Comparison of ENCODE assay signal across 18 cellular contexts in the genomic region with DNA sequence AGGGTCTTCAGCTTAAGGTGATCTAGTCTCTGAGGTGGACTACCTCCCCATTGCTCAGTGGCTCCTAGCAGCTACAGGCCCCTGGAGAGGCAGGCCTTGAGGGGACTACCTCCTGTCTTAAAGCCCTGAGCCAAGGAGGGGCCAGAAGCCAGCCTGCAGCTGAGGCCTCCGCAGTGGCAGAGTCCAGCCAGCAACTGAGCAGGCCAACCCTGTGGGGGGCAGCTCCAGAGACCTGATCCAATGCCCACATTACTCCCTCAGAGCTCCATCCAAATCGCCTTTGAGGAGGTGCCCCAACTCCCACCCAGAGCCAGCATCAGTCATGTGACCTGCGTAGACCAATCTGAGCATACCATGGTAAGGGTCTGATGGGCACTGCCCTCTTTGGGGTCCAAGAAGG. TPM values are rescaled to one million over a fixed set of nuclear protein-coding genes. Genes with fewer than 3 reads are reported as not detected.
DNase-seq lines count a peak whose midpoint lies in the region; ATAC-seq and TF ChIP-seq lines count a peak whose summit lies in the region.
"Had no signal": no experiment of that assay in that cellular context is flagged by ENCODE, and none has a peak within 500 bp of the region (broad histone marks: within the 10 kb centered on the region; RNA-seq: fewer than 3 reads in every experiment).

No MANE protein-coding gene starts in this region.

- no peak overlapping the region for H2BK5ac ChIP-seq in neuronal stem cell (ENCODE audit: low read length)

- no peak overlapping the region for H2BK12ac ChIP-seq in neuronal stem cell (ENCODE audit: low read length)

- H3K4me1 ChIP-seq in OCI-LY7 (ENCODE audit: insufficient read depth, low read length, poor library complexity, severe bottlenecking) (peaks cover 18% of the 10 kb centered on the region), neuronal stem cell (ENCODE audit: control insufficient read depth in 2 of 2, insufficient read depth in 1 of 2, low read depth in 1 of 2, low read length in 2 of 2) (peaks cover 12 to 18% of the 10 kb centered on the region in 2 donors)

- H3K36me3 Mint-ChIP-seq in activated CD8-positive, alpha-beta memory T cell treated with anti-CD3 and anti-CD28 coated beads, Interleukin-2, amount 10 ng/mL, durations not matched to agents 7 days and 5 days, result peaks cover 30% of the 10 kb centered on the region
- peaks cover 15% of the 10 kb centered on the region for H3K36me3 Mint-ChIP-seq in brain

- BruUV-seq in OCI-LY7 (replicated peaks; lab: Mats Ljungman, UMichigan), result no TSS peak

- no peak overlapping the region for H3K4me3 Mint-ChIP-seq in activated CD8-positive, alpha-beta memory T cell treated with anti-CD3 and anti-CD28 coated beads, Interleukin-2, amount 10 ng/mL, durations not matched to agents 7 days and 5 days
- peak overlapping the region in 4 of 5 experiments; percentile 86 to 90 (median 90) for H3K4me3 Mint-ChIP-seq in brain
- H3K4me3 Mint-ChIP-seq: endodermal cell had no signal

- no peak for ATAC-seq in activated CD8-positive, alpha-beta memory T cell treated with anti-CD3 and anti-CD28 coated beads, Interleukin-2, amount 10 ng/mL, durations not matched to agents 7 days and 5 days
- ATAC-seq in GM19324 (IDR thresholded peaks at IDR 0.05; ENCODE audit: low FRiP score, unreplicated experiment), result no peak
- ATAC-seq in GM18868 (IDR thresholded peaks at IDR 0.05; ENCODE audit: unreplicated experiment), result no peak
- ATAC-seq: right cardiac atrium had no signal

- no peak overlapping the region for H3K14ac ChIP-seq in neuronal stem cell (ENCODE audit: low read length)

- no peak for TF ChIP-seq CTCF in OCI-LY7 (conservative IDR thresholded peaks at IDR 0.05; ENCODE audit: low read length)
- TF ChIP-seq CTCF in brain (conservative IDR thresholded peaks at IDR 0.05), result no peak

- CTCF ChIA-PET in activated CD8-positive, alpha-beta memory T cell treated with anti-CD3 and anti-CD28 coated beads, Interleukin-2, amount 10 ng/mL, durations not matched to agents 7 days and 5 days (lab: Charles Lee), result interaction anchor here (0.8 to 1.5 kb wide), 6 partner anchors 10 to 214 kb away, joined by 3 to 7 read pairs (median 4); partner anchors contain the start of genes NLRX1 and VPS11
- CTCF ChIA-PET in OCI-LY7 (lab: Charles Lee; ENCODE audit: unreplicated experiment), result interaction anchor here (0.6 to 1.4 kb wide), 2 partner anchors 11 to 46 kb away, joined by 3 to 7 read pairs; partner anchors contain the start of gene HINFP

- H3K4me3 ChIP-seq in OCI-LY7 (ENCODE audit: low read depth, low read length, poor library complexity, severe bottlenecking) (no peak overlapping the region), neuronal stem cell (ENCODE audit: low read length in 2 of 2) (no peak overlapping the region)
- H3K4me3 ChIP-seq: hepatocyte had no signal

- H3K79me1 ChIP-seq in neuronal stem cell (ENCODE audit: low read depth, low read length), result no peaks in the 10 kb centered on the region

- no peak overlapping the region for H4K91ac ChIP-seq in neuronal stem cell (ENCODE audit: low read depth, low read length, poor library complexity)

- H2BK15ac ChIP-seq in neuronal stem cell (ENCODE audit: low read length), result no peak overlapping the region

- H3K36me3 ChIP-seq in OCI-LY7 (ENCODE audit: insufficient read depth, low read length) (peaks cover 15% of the 10 kb centered on the region), neuronal stem cell (replicated peaks in 1 of 2; ENCODE audit: control insufficient read depth in 2 of 2, insufficient read depth in 2 of 2, low read length in 2 of 2) (peaks cover 6 to 37% of the 10 kb centered on the region in 2 donors)

- no peaks in the 10 kb centered on the region for H4K20me1 ChIP-seq in OCI-LY7 (ENCODE audit: insufficient read depth, low read length)

- H2AK5ac ChIP-seq in neuronal stem cell (ENCODE audit: low read depth, low read length), result peak overlapping the region; percentile 30

- H3K4ac ChIP-seq in neuronal stem cell (ENCODE audit: low read length), result no peak overlapping the region

- H3K9me3 ChIP-seq in OCI-LY7 (ENCODE audit: low read length) (no peaks in the 10 kb centered on the region), neuronal stem cell (replicated peaks in 1 of 2; ENCODE audit: control insufficient read depth in 2 of 2, insufficient read depth in 1 of 2, low read depth in 1 of 2, low read length in 2 of 2) (no peaks in the 10 kb centered on the region)

- H3K9ac ChIP-seq in neuronal stem cell (ENCODE audit: low read depth, low read length, poor library complexity), result no peak overlapping the region

- no peak overlapping the region for H3K23ac ChIP-seq in neuronal stem cell (ENCODE audit: low read depth, low read length, poor library complexity)

- no CpG with 5 or more reads among the region's 3 CpGs for WGBS in neuronal stem cell (ENCODE audit: extremely low coverage in 2 of 2, insufficient read length in 2 of 2, insufficient replicate concordance in 1 of 2), 2 donors

- H3K27ac Mint-ChIP-seq in activated CD8-positive, alpha-beta memory T cell treated with anti-CD3 and anti-CD28 coated beads, Interleukin-2, amount 10 ng/mL, durations not matched to agents 7 days and 5 days, result peak overlapping the region; percentile 52
- H3K27ac Mint-ChIP-seq in brain, result peak overlapping the region in 2 of 5 experiments; percentile 28 to 74
- H3K27ac Mint-ChIP-seq: activated B cell treated with CpG ODN at 0.5 μM for 24 hours, endodermal cell had no signal

- H3K27ac ChIP-seq in OCI-LY7 (ENCODE audit: low read depth, low read length, poor library complexity, severe bottlenecking), result no peak overlapping the region
- H3K27ac ChIP-seq in neuronal stem cell (replicated peaks; ENCODE audit: low read length), result no peak overlapping the region
- H3K27ac ChIP-seq: hepatocyte had no signal

- H3K9me3 Mint-ChIP-seq in activated CD8-positive, alpha-beta memory T cell treated with anti-CD3 and anti-CD28 coated beads, Interleukin-2, amount 10 ng/mL, durations not matched to agents 7 days and 5 days (ENCODE audit: low read depth), result no peaks in the 10 kb centered on the region
- H3K9me3 Mint-ChIP-seq in brain, result no peaks in the 10 kb centered on the region
- H3K9me3 Mint-ChIP-seq: activated B cell treated with CpG ODN at 0.5 μM for 24 hours, endodermal cell had no signal

- H4K8ac ChIP-seq in neuronal stem cell (ENCODE audit: low read depth, low read length), result no peak overlapping the region

- intact Hi-C loops in OCI-LY7 (cut with micrococcal nuclease; ENCODE audit: unreplicated experiment), result no loop called here

- no peak overlapping the region for H3K18ac ChIP-seq in neuronal stem cell (ENCODE audit: low read length)

- H2AFZ ChIP-seq in OCI-LY7 (ENCODE audit: low read length) (no peak overlapping the region), neuronal stem cell (ENCODE audit: low read length) (no peak overlapping the region)
- H2AFZ ChIP-seq: hepatocyte had no signal

- H3K4me1 Mint-ChIP-seq in activated CD8-positive, alpha-beta memory T cell treated with anti-CD3 and anti-CD28 coated beads, Interleukin-2, amount 10 ng/mL, durations not matched to agents 7 days and 5 days, result peaks cover 46% of the 10 kb centered on the region
- H3K4me1 Mint-ChIP-seq in brain, result peaks cover 40% of the 10 kb centered on the region

- H3K4me2 ChIP-seq in OCI-LY7 (ENCODE audit: low read length) (0 out of 2 replicates have a peak overlapping the region, but pooled peaks have one; percentile 1), neuronal stem cell (ENCODE audit: insufficient read depth, low read length, poor library complexity, severe bottlenecking) (no peak overlapping the region)

- no peaks in the 10 kb centered on the region for H3K27me3 Mint-ChIP-seq in activated CD8-positive, alpha-beta memory T cell treated with anti-CD3 and anti-CD28 coated beads, Interleukin-2, amount 10 ng/mL, durations not matched to agents 7 days and 5 days
- H3K27me3 Mint-ChIP-seq in brain, result peaks cover 3% of the 10 kb centered on the region
- H3K27me3 Mint-ChIP-seq: activated B cell treated with CpG ODN at 0.5 μM for 24 hours had no signal

- peaks cover 0 to 5% (median 0%) of the 10 kb centered on the region in 3 experiments for H3K27me3 ChIP-seq in neuronal stem cell (ENCODE audit: control insufficient read depth in 3 of 3, insufficient read depth in 3 of 3, low read depth in 1 of 3, low read length in 3 of 3)
- H3K27me3 ChIP-seq: hepatocyte had no signal

- no peaks in the 10 kb centered on the region for H3K9me2 ChIP-seq in OCI-LY7 (ENCODE audit: insufficient read depth, low read length)

- POLR2A ChIA-PET in OCI-LY7 (lab: Charles Lee), result interaction anchor here (0.9 to 4.0 kb wide), 4 partner anchors 9 to 13 kb away, joined by 3 to 41 read pairs (median 8); partner anchors contain the start of gene HINFP

- no peak overlapping the region for H2BK120ac ChIP-seq in neuronal stem cell (ENCODE audit: low read depth, low read length)

- DNase-seq in activated CD8-positive, alpha-beta memory T cell treated with anti-CD3 and anti-CD28 coated beads, Interleukin-2, amount 10 ng/mL, durations not matched to agents 7 days and 5 days, result no peak
- no peak for DNase-seq in activated CD8-positive, alpha-beta memory T cell treated with anti-CD3 and anti-CD28 coated beads, Interleukin-2, amount 50 U/mL, for 48 hours
- DNase-seq in OCI-LY7 (ENCODE audit: low spot score), result no peak
- no peak for DNase-seq in neuronal stem cell (ENCODE audit: low spot score)
- no peak for DNase-seq in MV-4-11 (lab: John Stamatoyannopoulos, UW)
- DNase-seq: activated B cell treated with CpG ODN at 0.5 μM for 24 hours, amniotic stem cell, endodermal cell, kidney, mesendoderm, NCI-H1694, NCI-H446, right cardiac atrium, SW 1271 had no signal

- peaks cover 6% of the 10 kb centered on the region; the same call in 1 of the 2 replicates for H3K79me2 ChIP-seq in OCI-LY7 (ENCODE audit: insufficient read depth, low read depth, low read length)

RNA-seq across cellular contexts. Expression of gene C2CD2L, which starts 2.7 kb away (rescaled TPM):
- 10 to 100 TPM; 30.6 to 35.1 TPM for total RNA-seq in activated CD8-positive, alpha-beta memory T cell treated with anti-CD3 and anti-CD28 coated beads, Interleukin-2, amount 10 ng/mL, durations not matched to agents 7 days and 5 days
- 6.5 and 10.6 TPM in 2 replicates for total RNA-seq in OCI-LY7 (2014; rRNA removed; shearing (Covaris generic))
- total RNA-seq in OCI-LY7 (2022), result 19.0 and 19.9 TPM in 2 replicates
- 48.0 TPM for polyA plus RNA-seq in brain (ENCODE audit: insufficient read depth, low read depth, low replicate concordance)
- polyA plus RNA-seq in neuronal stem cell (2013, experiment 1 of 2), result 5.7 TPM
- 4.9 TPM for polyA plus RNA-seq in neuronal stem cell (2013, experiment 2 of 2)

RNA-seq across cellular contexts. Expression of gene DPAGT1, which starts 8.2 kb away (rescaled TPM):
- total RNA-seq in activated CD8-positive, alpha-beta memory T cell treated with anti-CD3 and anti-CD28 coated beads, Interleukin-2, amount 10 ng/mL, durations not matched to agents 7 days and 5 days, result 10 to 100 TPM; 65.1 to 77.1 TPM
- 31.7 and 35.8 TPM in 2 replicates for total RNA-seq in OCI-LY7 (2014; rRNA removed; shearing (Covaris generic))
- 72.4 and 83.4 TPM in 2 replicates for total RNA-seq in OCI-LY7 (2022)
- 43.8 TPM for polyA plus RNA-seq in brain (ENCODE audit: insufficient read depth, low read depth, low replicate concordance)
- 31.0 TPM for polyA plus RNA-seq in neuronal stem cell (2013, experiment 1 of 2)
- polyA plus RNA-seq in neuronal stem cell (2013, experiment 2 of 2), result 31.0 TPM

RNA-seq across cellular contexts. Expression of gene HINFP, which starts 11.5 kb away (rescaled TPM):
- total RNA-seq in activated CD8-positive, alpha-beta memory T cell treated with anti-CD3 and anti-CD28 coated beads, Interleukin-2, amount 10 ng/mL, durations not matched to agents 7 days and 5 days, result 10 to 100 TPM; 40.4 to 43.0 TPM
- 18.2 and 27.7 TPM in 2 replicates for total RNA-seq in OCI-LY7 (2014; rRNA removed; shearing (Covaris generic))
- 29.6 and 30.8 TPM in 2 replicates for total RNA-seq in OCI-LY7 (2022)
- 28.0 TPM for polyA plus RNA-seq in brain (ENCODE audit: insufficient read depth, low read depth, low replicate concordance)
- polyA plus RNA-seq in neuronal stem cell (2013, experiment 1 of 2), result 22.9 TPM
- polyA plus RNA-seq in neuronal stem cell (2013, experiment 2 of 2), result 22.7 TPM

RNA-seq across cellular contexts. Expression of gene HMBS, which starts 25.2 kb away (rescaled TPM):
- total RNA-seq in activated CD8-positive, alpha-beta memory T cell treated with anti-CD3 and anti-CD28 coated beads, Interleukin-2, amount 10 ng/mL, durations not matched to agents 7 days and 5 days, result 10 to 100 TPM; 26.6 to 36.7 TPM
- 12.1 and 12.2 TPM in 2 replicates for total RNA-seq in OCI-LY7 (2014; rRNA removed; shearing (Covaris generic))
- 49.6 and 50.0 TPM in 2 replicates for total RNA-seq in OCI-LY7 (2022)
- polyA plus RNA-seq in brain (ENCODE audit: insufficient read depth, low read depth, low replicate concordance), result 28.1 TPM
- polyA plus RNA-seq in neuronal stem cell (2013, experiment 1 of 2), result 36.5 TPM
- 37.2 TPM for polyA plus RNA-seq in neuronal stem cell (2013, experiment 2 of 2)

RNA-seq across cellular contexts. Expression of gene ABCG4, which starts 39.0 kb away (rescaled TPM):
- total RNA-seq in activated CD8-positive, alpha-beta memory T cell treated with anti-CD3 and anti-CD28 coated beads, Interleukin-2, amount 10 ng/mL, durations not matched to agents 7 days and 5 days, result not detected
- total RNA-seq in OCI-LY7 (2014; rRNA removed; shearing (Covaris generic)), result not detected in 2 replicates
- total RNA-seq in OCI-LY7 (2022), result not detected in 2 replicates
- polyA plus RNA-seq in brain (ENCODE audit: insufficient read depth, low read depth, low replicate concordance), result 2.2 TPM
- polyA plus RNA-seq in neuronal stem cell (2013, experiment 1 of 2), result 0.31 TPM
- polyA plus RNA-seq in neuronal stem cell (2013, experiment 2 of 2), result 0.36 TPM
- total RNA-seq: activated B cell treated with CpG ODN at 0.5 μM for 24 hours, hepatocyte had no signal
